ENCODE assay signal across 18 cellular contexts in the genomic region with DNA sequence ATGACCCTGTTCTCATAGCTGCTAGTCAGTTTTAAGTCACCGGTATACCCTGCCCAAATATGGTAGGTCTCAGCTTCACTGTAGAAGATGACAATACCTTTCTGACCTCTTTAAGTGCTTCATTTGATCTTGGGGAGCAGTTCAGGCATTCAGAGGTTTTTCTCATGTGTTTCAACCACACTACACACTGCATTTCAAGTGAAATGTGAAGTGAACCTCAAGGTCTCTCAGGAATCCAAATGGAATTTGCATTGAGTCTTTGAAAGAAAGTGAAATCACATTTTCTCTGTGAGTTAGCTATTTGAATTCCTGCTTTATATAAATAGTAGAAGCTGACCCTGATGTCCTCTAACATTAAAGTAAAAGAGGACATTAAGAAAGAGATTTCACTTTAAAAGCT.
A peak's percentile ranks its signal among the peaks of the same experiment; 100 is the strongest.
DNase-seq lines count a peak whose midpoint lies in the region; TF ChIP-seq lines count a peak whose summit lies in the region.
"Had no signal": no experiment of that assay in that cellular context is flagged by ENCODE, and none has a peak within 500 bp of the region (broad histone marks: within the 10 kb centered on the region; RNA-seq: fewer than 3 reads in every experiment).

No MANE protein-coding gene starts in this region.

- intact Hi-C loops in activated CD4-positive, alpha-beta memory T cell treated with anti-CD3 and anti-CD28 coated beads for 36 hours (cut with micrococcal nuclease), result no loop called here

- CTCF ChIA-PET in activated CD4-positive, alpha-beta memory T cell treated with anti-CD3 and anti-CD28 coated beads for 36 hours (lab: Charles Lee), result no interaction called here

- H3K4me3 ChIP-seq in kidney epithelial cell (ENCODE audit: low read depth, low read length), result no peak overlapping the region
- no peak overlapping the region for H3K4me3 ChIP-seq in retinal pigment epithelial cell (ENCODE audit: low read length)
- H3K4me3 ChIP-seq: SK-N-MC had no signal

- no peaks in the 10 kb centered on the region for H3K36me3 Mint-ChIP-seq in activated CD4-positive, alpha-beta memory T cell treated with anti-CD3 and anti-CD28 coated beads for 36 hours
- H3K36me3 Mint-ChIP-seq: CD8-positive, alpha-beta T cell had no signal

- no peaks in the 10 kb centered on the region for H3K36me3 ChIP-seq in kidney epithelial cell (ENCODE audit: control insufficient read depth, insufficient read depth, low read length)

- POLR2A ChIA-PET in activated CD4-positive, alpha-beta memory T cell treated with anti-CD3 and anti-CD28 coated beads for 36 hours (lab: Charles Lee), result no interaction called here

- peak; percentile 0 for DNase-seq in DMS79 (lab: John Stamatoyannopoulos, UW)
- no peak for DNase-seq in DMS79 treated with DMSO at 0.1 percent for 48 hours (lab: John Stamatoyannopoulos, UW)
- peak; percentile 76 for DNase-seq in astrocyte of the hippocampus (ENCODE audit: low read depth, low spot score)
- peak; percentile 9 for DNase-seq in kidney epithelial cell (ENCODE audit: low read depth)
- DNase-seq in retinal pigment epithelial cell (ENCODE audit: low read depth), result peak; percentile 16
- no peak for DNase-seq in NCI-H526 (lab: John Stamatoyannopoulos, UW)
- no peak for DNase-seq in activated CD4-positive, alpha-beta memory T cell treated with anti-CD3 and anti-CD28 coated beads for 36 hours
- DNase-seq in AG08395 (ENCODE audit: low spot score), result no peak
- DNase-seq: CD8-positive, alpha-beta T cell; DND-41; GDM1; GOT3; NCI-H1092 treated with DMSO at 0.1 percent for 48 hours; NCI-H2081 treated with DMSO at 0.1 percent for 48 hours; NCI-H748 treated with DMSO at 0.1 percent for 48 hours; NK-92 treated with Interleukin-12 subunit alpha and Interleukin-12 subunit beta, amount 100 ng/mL, for 24 hours; SHP77 had no signal

- TF ChIP-seq CTCF in kidney epithelial cell (IDR thresholded peaks at IDR 0.05; ENCODE audit: insufficient read depth, low read length, poor library complexity, severe bottlenecking) (no peak), retinal pigment epithelial cell (conservative IDR thresholded peaks at IDR 0.05; ENCODE audit: low read depth, low read length) (no peak)

- no peak overlapping the region for H3K27ac Mint-ChIP-seq in activated CD4-positive, alpha-beta memory T cell treated with anti-CD3 and anti-CD28 coated beads for 36 hours
- H3K27ac Mint-ChIP-seq: CD8-positive, alpha-beta T cell had no signal

- H3K27me3 Mint-ChIP-seq in activated CD4-positive, alpha-beta memory T cell treated with anti-CD3 and anti-CD28 coated beads for 36 hours, result no peaks in the 10 kb centered on the region

- no peaks in the 10 kb centered on the region for H3K9me3 Mint-ChIP-seq in activated CD4-positive, alpha-beta memory T cell treated with anti-CD3 and anti-CD28 coated beads for 36 hours

- H3K4me3 Mint-ChIP-seq in activated CD4-positive, alpha-beta memory T cell treated with anti-CD3 and anti-CD28 coated beads for 36 hours, result no peak overlapping the region
- H3K4me3 Mint-ChIP-seq: CD8-positive, alpha-beta T cell had no signal

- no peaks in the 10 kb centered on the region for H3K4me1 Mint-ChIP-seq in activated CD4-positive, alpha-beta memory T cell treated with anti-CD3 and anti-CD28 coated beads for 36 hours (ENCODE audit: low read depth)

- no peaks in the 10 kb centered on the region for H3K27me3 ChIP-seq in kidney epithelial cell (ENCODE audit: control insufficient read depth, insufficient read depth, low read length)

Comparison
In these comparisons a context has a peak if more than half of its experiments do, and no peak if none do; other contexts are left out.
1. DNase-seq: peak in DMS79 (single experiment), astrocyte of the hippocampus (single experiment), kidney epithelial cell (single experiment) and retinal pigment epithelial cell (single experiment); none in DMS79 treated with DMSO at 0.1 percent for 48 hours (single experiment), NCI-H526 (0 of 2), activated CD4-positive, alpha-beta memory T cell treated with anti-CD3 and anti-CD28 coated beads for 36 hours (single experiment) and AG08395 (single experiment).